In genomic region chr19:35024095-35024494, GRCh38 we compare ENCODE assay signal across 17 cellular contexts. TPM values are rescaled to one million over a fixed set of nuclear protein-coding genes. Genes with fewer than 3 reads are reported as not detected.
"Had no signal": no experiment of that assay in that cellular context is flagged by ENCODE, and none has a peak within 500 bp of the region (broad histone marks: within the 10 kb centered on the region; RNA-seq: fewer than 3 reads in every experiment).

No MANE protein-coding gene starts in this region.

- H3K27ac ChIP-seq: left ventricle myocardium inferior, tibial artery, vagina had no signal

- H3K4me3 ChIP-seq: left ventricle myocardium inferior, tibial artery, vagina had no signal

- H3K27me3 ChIP-seq: tibial artery, vagina had no signal

- H3K9ac ChIP-seq: SK-N-SH had no signal

- DNase-seq: activated CD4-positive, alpha-beta T cell treated with anti-CD3 and anti-CD28 coated beads for 1 hour; activated CD4-positive, alpha-beta T cell treated with anti-CD3 and anti-CD28 coated beads, Interleukin-2, amount 50 U/mL, for 4 hours; activated T-cell treated with anti-CD3 and anti-CD28 coated beads, Interleukin-2, amount 50 U/mL, for 1 hour; cerebellar nuclear complex; dermis blood vessel endothelial cell; left ventricle myocardium inferior; natural killer cell; SK-N-SH; T-cell; T-helper 9 cell had no signal

- H3K4me2 ChIP-seq: SK-N-SH had no signal

- H3K9me3 Mint-ChIP-seq: natural killer cell; stimulated activated effector memory CD8-positive, alpha-beta T cell treated with anti-CD3 and anti-CD28 coated beads, Interleukin-12 subunit alpha, Interleukin-12 subunit beta, amount 100 ng/mL, for 72 hours; T-cell had no signal

- H3K27me3 Mint-ChIP-seq: activated naive CD8-positive, alpha-beta T cell; T-cell had no signal

- ATAC-seq: natural killer cell; sciatic nerve; stimulated activated effector memory CD8-positive, alpha-beta T cell treated with anti-CD3 and anti-CD28 coated beads, Interleukin-12 subunit alpha, Interleukin-12 subunit beta, amount 100 ng/mL, for 72 hours; T-cell had no signal

- H3K9me3 ChIP-seq: left ventricle myocardium inferior, SK-N-SH, tibial artery, vagina had no signal

- H3K4me3 Mint-ChIP-seq: activated naive CD8-positive, alpha-beta T cell; natural killer cell; stimulated activated effector memory CD8-positive, alpha-beta T cell treated with anti-CD3 and anti-CD28 coated beads, Interleukin-12 subunit alpha, Interleukin-12 subunit beta, amount 100 ng/mL, for 72 hours; T-cell had no signal

- H3K4me1 ChIP-seq: left ventricle myocardium inferior, tibial artery, vagina had no signal

- H3K27ac Mint-ChIP-seq: activated naive CD8-positive, alpha-beta T cell; stimulated activated effector memory CD8-positive, alpha-beta T cell treated with anti-CD3 and anti-CD28 coated beads, Interleukin-12 subunit alpha, Interleukin-12 subunit beta, amount 100 ng/mL, for 72 hours; T-cell had no signal

RNA-seq across cellular contexts. Expression of gene HPN, which starts 17.4 kb away (rescaled TPM):
- total RNA-seq: natural killer cell, pulmonary artery endothelial cell, vagina had no signal
- polyA plus RNA-seq: aorta had no signal
